ENCODE assay signal across 22 cellular contexts in the genomic region with DNA sequence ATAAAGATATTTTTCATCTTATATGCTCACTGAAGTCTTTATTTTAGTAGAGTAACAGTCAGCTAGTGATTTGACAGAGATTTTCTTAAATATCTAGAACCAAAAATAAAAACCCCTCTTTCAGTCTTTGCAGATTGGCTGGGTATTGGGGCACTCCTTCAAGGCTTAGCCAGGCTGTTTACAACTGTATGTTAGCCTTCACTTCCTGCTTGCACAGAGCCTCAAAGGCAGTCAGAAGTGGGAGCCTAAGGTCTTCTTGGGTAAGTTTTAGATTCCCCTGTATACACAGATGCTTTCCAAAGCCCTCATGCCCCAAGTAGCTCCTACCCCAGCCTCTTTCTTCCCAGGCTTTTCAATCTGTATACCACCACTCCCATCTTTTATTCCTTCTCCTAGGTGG.
"Had no signal": no experiment of that assay in that cellular context is flagged by ENCODE, and none has a peak within 500 bp of the region (broad histone marks: within the 10 kb centered on the region; RNA-seq: fewer than 3 reads in every experiment).

No MANE protein-coding gene starts in this region.

- H3K4me3 Mint-ChIP-seq: activated CD4-positive, alpha-beta memory T cell treated with anti-CD3 and anti-CD28 coated beads for 36 hours; activated T-helper 1 cell treated with anti-CD3 and anti-CD28 coated beads, Interleukin-12 subunit alpha, Interleukin-12 subunit beta, Interleukin-2, Interleukin-4 antibody, amounts not matched to agents 30 ng/mL and 10 ng/mL and 1 ng/mL, durations not matched to agents 14 hours and 24 hours and 36 hours; dendritic cell treated with granulocyte-macrophage colony-stimulating factor and Interleukin-4, amounts not matched to agents 40 ng/mL and 50 ng/mL, for 4 days; nephron; T-helper 17 cell; type B pancreatic cell had no signal

- H3K27me3 ChIP-seq: heart right ventricle, pancreas, right atrium auricular region, spleen, vagina had no signal

- H3K9me3 Mint-ChIP-seq: activated CD4-positive, alpha-beta memory T cell treated with anti-CD3 and anti-CD28 coated beads for 36 hours; activated T-helper 1 cell treated with anti-CD3 and anti-CD28 coated beads, Interleukin-12 subunit alpha, Interleukin-12 subunit beta, Interleukin-2, Interleukin-4 antibody, amounts not matched to agents 30 ng/mL and 10 ng/mL and 1 ng/mL, durations not matched to agents 14 hours and 24 hours and 36 hours; dendritic cell treated with granulocyte-macrophage colony-stimulating factor and Interleukin-4, amounts not matched to agents 40 ng/mL and 50 ng/mL, for 4 days; nephron; type B pancreatic cell had no signal

- H3K27ac Mint-ChIP-seq: activated CD4-positive, alpha-beta memory T cell treated with anti-CD3 and anti-CD28 coated beads for 36 hours; activated T-helper 1 cell treated with anti-CD3 and anti-CD28 coated beads, Interleukin-12 subunit alpha, Interleukin-12 subunit beta, Interleukin-2, Interleukin-4 antibody, amounts not matched to agents 30 ng/mL and 10 ng/mL and 1 ng/mL, durations not matched to agents 14 hours and 24 hours and 36 hours; dendritic cell treated with granulocyte-macrophage colony-stimulating factor and Interleukin-4, amounts not matched to agents 40 ng/mL and 50 ng/mL, for 4 days; nephron; T-helper 17 cell; type B pancreatic cell had no signal

- H3K36me3 ChIP-seq: lower lobe of right lung, right atrium auricular region, thoracic aorta had no signal

- H3K9me3 ChIP-seq: heart right ventricle, lower lobe of right lung, pancreas, psoas muscle, right atrium auricular region, spleen, thoracic aorta, vagina had no signal

- H3K4me3 ChIP-seq: heart right ventricle, lower lobe of right lung, pancreas, psoas muscle, right atrium auricular region, spleen, thoracic aorta, vagina had no signal

- ATAC-seq: heart right ventricle, lower lobe of right lung, pancreas, psoas muscle, T-helper 17 cell had no signal

- H3K4me1 ChIP-seq: lower lobe of right lung, pancreas, right atrium auricular region, spleen, vagina had no signal

- H3K27ac ChIP-seq: heart right ventricle, lower lobe of right lung, pancreas, psoas muscle, right atrium auricular region, spleen, thoracic aorta, vagina had no signal

- H3K27me3 Mint-ChIP-seq: activated CD4-positive, alpha-beta memory T cell treated with anti-CD3 and anti-CD28 coated beads for 36 hours; dendritic cell treated with granulocyte-macrophage colony-stimulating factor and Interleukin-4, amounts not matched to agents 40 ng/mL and 50 ng/mL, for 4 days; T-helper 17 cell; type B pancreatic cell had no signal

- DNase-seq: activated CD4-positive, alpha-beta memory T cell treated with anti-CD3 and anti-CD28 coated beads for 36 hours; activated CD4-positive, alpha-beta T cell treated with anti-CD3 and anti-CD28 coated beads for 4 hours; activated CD4-positive, CD25-positive, alpha-beta regulatory T cell; activated gamma-delta T cell; effector CD4-positive, alpha-beta T cell; erythroblast; foreskin fibroblast; heart right ventricle; kidney; lower lobe of right lung; pancreas; psoas muscle; spleen; stimulated activated CD4-positive, alpha-beta T cell treated with anti-CD3 and anti-CD28 coated beads, Interleukin-4, amount 100 ng/mL, for 1 hour; T-helper 17 cell had no signal
